ENCODE assay signal across 19 cellular contexts in the genomic region with DNA sequence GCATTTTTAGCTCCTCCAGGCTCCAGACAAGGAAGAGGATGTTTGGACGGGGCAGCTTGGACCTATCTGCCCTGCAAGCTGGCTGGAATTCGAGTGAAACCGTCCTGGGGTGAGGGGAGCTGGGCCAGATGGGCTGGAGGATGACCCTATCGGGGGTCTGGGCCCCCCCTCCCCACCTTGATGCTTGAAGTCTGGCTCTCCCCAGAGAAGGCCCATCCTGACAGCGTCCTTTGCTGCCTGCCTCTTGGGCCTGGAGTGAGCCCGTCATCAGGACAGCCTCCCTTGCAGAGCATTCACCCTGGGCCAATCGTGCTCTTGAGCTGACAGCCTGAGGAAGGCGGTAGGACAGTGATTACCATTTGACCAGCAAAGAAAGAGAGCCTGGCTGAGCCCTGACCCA. TPM values are rescaled to one million over a fixed set of nuclear protein-coding genes. Genes with fewer than 3 reads are reported as not detected.
DNase-seq lines count a peak whose midpoint lies in the region; ATAC-seq and TF ChIP-seq lines count a peak whose summit lies in the region.
"Had no signal": no experiment of that assay in that cellular context is flagged by ENCODE, and none has a peak within 500 bp of the region (broad histone marks: within the 10 kb centered on the region; RNA-seq: fewer than 3 reads in every experiment).

No MANE protein-coding gene starts in this region.

- H3K4me3 ChIP-seq in H7 (ENCODE audit: insufficient read depth, low read depth, low read length) (no peak overlapping the region), left lung (no peak overlapping the region)
- H3K4me3 ChIP-seq: K562 had no signal

- DNase-seq in H7 (peak; percentile 65), left lung (no peak), type B pancreatic cell (ENCODE audit: extremely low spot score, unreplicated experiment) (no peak)
- no peak for DNase-seq in activated CD4-positive, alpha-beta memory T cell treated with anti-CD3 and anti-CD28 coated beads for 36 hours
- DNase-seq: Caco-2; CD4-positive, CD25-positive, alpha-beta regulatory T cell; DMS153; MV-4-11; NCI-H1417; NCI-H2029; NCI-H2171; NCI-H446; NCI-H69; NK-92 treated with Interleukin-12 subunit alpha and Interleukin-12 subunit beta, amount 100 ng/mL, for 24 hours; SIG-M5 had no signal

- CTCF ChIA-PET in activated CD4-positive, alpha-beta memory T cell treated with anti-CD3 and anti-CD28 coated beads for 36 hours (lab: Charles Lee), result no interaction called here

- H3K9me3 ChIP-seq in left lung, result no peaks in the 10 kb centered on the region
- H3K9me3 ChIP-seq: Caco-2 had no signal

- peaks cover 11 to 54% of the 10 kb centered on the region in 2 donors for H3K4me1 ChIP-seq in left lung

- H3K4me1 Mint-ChIP-seq in type B pancreatic cell (ENCODE audit: unreplicated experiment), result peaks cover 11% of the 10 kb centered on the region
- H3K4me1 Mint-ChIP-seq in activated CD4-positive, alpha-beta memory T cell treated with anti-CD3 and anti-CD28 coated beads for 36 hours (ENCODE audit: low read depth), result peaks cover 28% of the 10 kb centered on the region

- no peak overlapping the region for H3K27ac Mint-ChIP-seq in type B pancreatic cell
- H3K27ac Mint-ChIP-seq in activated CD4-positive, alpha-beta memory T cell treated with anti-CD3 and anti-CD28 coated beads for 36 hours, result no peak overlapping the region

- peaks cover 22% of the 10 kb centered on the region for H3K27me3 ChIP-seq in H7 (ENCODE audit: control insufficient read depth, insufficient read depth, low read length)
- H3K27me3 ChIP-seq in left lung, result peaks cover 13 to 87% of the 10 kb centered on the region in 2 donors

- no peak for TF ChIP-seq CTCF in left lung (IDR thresholded peaks at IDR 0.05)
- no peak for TF ChIP-seq CTCF in type B pancreatic cell (conservative IDR thresholded peaks at IDR 0.05)

- H3K4me3 Mint-ChIP-seq in type B pancreatic cell, result no peak overlapping the region
- H3K4me3 Mint-ChIP-seq in activated CD4-positive, alpha-beta memory T cell treated with anti-CD3 and anti-CD28 coated beads for 36 hours, result no peak overlapping the region
- H3K4me3 Mint-ChIP-seq: CD4-positive, CD25-positive, alpha-beta regulatory T cell had no signal

- H3K36me3 ChIP-seq in H7 (replicated peaks; ENCODE audit: control insufficient read depth, insufficient read depth, low read length) (no peaks in the 10 kb centered on the region), left lung (no peaks in the 10 kb centered on the region)

- ATAC-seq in left lung, result no peak
- no peak for ATAC-seq in HG03521 (IDR thresholded peaks at IDR 0.05; ENCODE audit: unreplicated experiment)
- ATAC-seq: K562 had no signal

- H3K27me3 Mint-ChIP-seq in type B pancreatic cell, result peaks cover 24% of the 10 kb centered on the region
- H3K27me3 Mint-ChIP-seq in activated CD4-positive, alpha-beta memory T cell treated with anti-CD3 and anti-CD28 coated beads for 36 hours, result peaks cover 3% of the 10 kb centered on the region

- H3K27ac ChIP-seq in angular gyrus (ENCODE audit: low read depth, low read length) (peak overlapping the region; percentile 57), left lung (peak overlapping the region; percentile 20 to 48), temporal lobe (ENCODE audit: low read depth, low read length) (peak overlapping the region; percentile 50)

- H3K36me3 Mint-ChIP-seq in type B pancreatic cell, result no peaks in the 10 kb centered on the region
- H3K36me3 Mint-ChIP-seq in activated CD4-positive, alpha-beta memory T cell treated with anti-CD3 and anti-CD28 coated beads for 36 hours, result no peaks in the 10 kb centered on the region
- H3K36me3 Mint-ChIP-seq: CD4-positive, CD25-positive, alpha-beta regulatory T cell had no signal

- no peaks in the 10 kb centered on the region for H3K9me3 Mint-ChIP-seq in type B pancreatic cell
- H3K9me3 Mint-ChIP-seq in activated CD4-positive, alpha-beta memory T cell treated with anti-CD3 and anti-CD28 coated beads for 36 hours, result no peaks in the 10 kb centered on the region

- POLR2A ChIA-PET in activated CD4-positive, alpha-beta memory T cell treated with anti-CD3 and anti-CD28 coated beads for 36 hours (lab: Charles Lee), result no interaction called here

- intact Hi-C loops in left lung (cut with DNase I), result no loop called here
- intact Hi-C loops in activated CD4-positive, alpha-beta memory T cell treated with anti-CD3 and anti-CD28 coated beads for 36 hours (cut with micrococcal nuclease), result no loop called here

RNA-seq across cellular contexts. Expression of a gene that starts 5.3 kb away (rescaled TPM):
- total RNA-seq in H7 (2014; rRNA removed; shearing (Covaris generic)), result 7.2 and 8.5 TPM in 2 replicates
- total RNA-seq in left lung (10 to 100 TPM; 21.9 to 28.2 TPM), temporal lobe (4.4 TPM), type B pancreatic cell (ENCODE audit: low replicate concordance) (2.9 and 5.1 TPM in 2 replicates)
- 10 to 100 TPM; 11.7 to 13.3 TPM for total RNA-seq in activated CD4-positive, alpha-beta memory T cell treated with anti-CD3 and anti-CD28 coated beads for 36 hours
